Comparison of ENCODE assay signal across 12 cellular contexts in genomic region chr6:169991913-169992312, GRCh38.
"Had no signal": no experiment of that assay in that cellular context is flagged by ENCODE, and none has a peak within 500 bp of the region (broad histone marks: within the 10 kb centered on the region; RNA-seq: fewer than 3 reads in every experiment).

No MANE protein-coding gene starts in this region.

- H3K27ac ChIP-seq: adrenal gland, left lung, pancreas, thyroid gland, vagina, WERI-Rb-1 had no signal

- H3K9me3 ChIP-seq: adrenal gland, left lung, pancreas, thyroid gland, vagina had no signal

- H3K27me3 Mint-ChIP-seq: T-cell had no signal

- DNase-seq: activated CD4-positive, alpha-beta T cell treated with anti-CD3 and anti-CD28 coated beads, Interleukin-2, amount 10 ng/mL, durations not matched to agents 24 days and 14 days; activated gamma-delta T cell treated with Interleukin-2 at 50 U/mL for 16 hours; foreskin melanocyte; left lung; nephron progenitor cell; pancreas; thyroid gland; WERI-Rb-1 had no signal

- H3K36me3 Mint-ChIP-seq: memory B cell, T-cell had no signal

- ATAC-seq: left lung had no signal

- H3K4me1 ChIP-seq: adrenal gland, pancreas, thyroid gland, vagina had no signal

- H3K4me3 ChIP-seq: adrenal gland, left lung, pancreas, thyroid gland, vagina had no signal

- H3K27ac Mint-ChIP-seq: activated CD4-positive, alpha-beta T cell treated with anti-CD3 and anti-CD28 coated beads, Interleukin-2, amount 10 ng/mL, durations not matched to agents 24 days and 14 days; memory B cell; nephron progenitor cell; T-cell had no signal

- H3K36me3 ChIP-seq: adrenal gland, left lung, pancreas, thyroid gland, vagina, WERI-Rb-1 had no signal

- H3K4me3 Mint-ChIP-seq: activated CD4-positive, alpha-beta T cell treated with anti-CD3 and anti-CD28 coated beads, Interleukin-2, amount 10 ng/mL, durations not matched to agents 24 days and 14 days; memory B cell; nephron progenitor cell; T-cell had no signal

- H3K9me3 Mint-ChIP-seq: activated CD4-positive, alpha-beta T cell treated with anti-CD3 and anti-CD28 coated beads, Interleukin-2, amount 10 ng/mL, durations not matched to agents 24 days and 14 days; memory B cell; nephron progenitor cell; T-cell had no signal
